Comparison of ENCODE assay signal across 25 cellular contexts in the genomic region with DNA sequence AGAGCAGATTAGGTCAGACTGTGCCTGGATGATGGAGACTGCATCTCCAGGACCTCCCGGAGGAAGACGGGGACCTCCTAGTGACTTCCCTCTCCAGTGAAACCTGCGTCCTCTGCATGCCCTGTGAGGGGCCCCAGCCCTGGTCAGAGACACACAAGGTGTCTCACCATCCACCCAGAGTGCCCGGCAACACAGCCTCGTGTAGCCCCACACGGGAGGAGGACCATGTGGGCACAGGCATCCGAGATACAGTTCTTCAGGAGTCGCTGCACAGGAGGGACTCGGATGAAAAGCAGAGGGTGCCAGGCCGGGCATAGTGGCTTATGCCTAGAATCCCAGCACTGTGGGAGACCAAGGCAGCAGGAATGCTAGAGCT.
"Had no signal": no experiment of that assay in that cellular context is flagged by ENCODE, and none has a peak within 500 bp of the region (broad histone marks: within the 10 kb centered on the region; RNA-seq: fewer than 3 reads in every experiment).

No MANE protein-coding gene starts in this region.

- ATAC-seq: activated naive CD8-positive, alpha-beta T cell treated with anti-CD3 and anti-CD28 coated beads, Interleukin-2, amount 50 U/mL, for 24 hours; gastrocnemius medialis; left cardiac atrium; mucosa of descending colon; natural killer cell treated with Interleukin-12 subunit alpha and Interleukin-12 subunit beta and Interleukin-15 and Interleukin-18, amount 100 ng/mL, for 72 hours; stimulated activated naive B cell treated with anti-CD40 and anti-IgM and Interleukin-4, amounts not matched to agents 10 μg/mL and 1 μg/mL and 100 μg/mL, for 72 hours; WTC11 had no signal

- H3K4me3 ChIP-seq: colonic mucosa, gastrocnemius medialis, hepatocyte, lung, mucosa of descending colon, smooth muscle cell, stomach, thyroid gland, upper lobe of left lung had no signal

- H3K27me3 ChIP-seq: colonic mucosa, gastrocnemius medialis, hepatocyte, stomach, thyroid gland, upper lobe of left lung had no signal

- H3K4me1 ChIP-seq: colonic mucosa, gastrocnemius medialis, stomach, thyroid gland, upper lobe of left lung had no signal

- H3K9me3 ChIP-seq: colonic mucosa, gastrocnemius medialis, mucosa of descending colon, stomach, thyroid gland, upper lobe of left lung had no signal

- DNase-seq: activated CD4-positive, alpha-beta memory T cell treated with anti-CD3 and anti-CD28 coated beads, Interleukin-2, amount 10 ng/mL, durations not matched to agents 7 days and 5 days; activated CD4-positive, alpha-beta T cell treated with anti-CD3 and anti-CD28 coated beads for 1 hour; activated CD4-positive, alpha-beta T cell treated with anti-CD3 and anti-CD28 coated beads, Interleukin-2, amount 10 ng/mL, durations not matched to agents 7 days and 5 days; activated gamma-delta T cell treated with Interleukin-2 at 50 U/mL for 16 hours; activated naive CD8-positive, alpha-beta T cell treated with anti-CD3 and anti-CD28 coated beads, Interleukin-2, amount 50 U/mL, for 24 hours; amygdala; central memory CD4-positive, alpha-beta T cell; colonic mucosa; effector CD8-positive, alpha-beta T cell; gastrocnemius medialis; left cardiac atrium; mesendoderm; stimulated activated CD4-positive, alpha-beta T cell treated with anti-CD3 and anti-CD28 coated beads, Interleukin-15, amount 100 ng/mL, for 24 hours; stimulated activated CD4-positive, alpha-beta T cell treated with anti-CD3 and anti-CD28 coated beads, Interleukin-2, amount 100 ng/mL, for 24 hours; stimulated activated naive B cell treated with anti-CD40 and anti-IgM and Interleukin-4, amounts not matched to agents 10 μg/mL and 1 μg/mL and 100 μg/mL, for 72 hours; stomach; T-helper 2 cell; thyroid gland; upper lobe of left lung had no signal

- H3K79me2 ChIP-seq: hepatocyte had no signal

- H3K36me3 ChIP-seq: colonic mucosa, gastrocnemius medialis, thyroid gland had no signal

- H3K4me2 ChIP-seq: hepatocyte, smooth muscle cell had no signal

- H2AFZ ChIP-seq: hepatocyte had no signal

- H3K27ac ChIP-seq: colonic mucosa, gastrocnemius medialis, hepatocyte, stomach, thyroid gland, upper lobe of left lung had no signal
